Comparison of ENCODE assay signal across 8 cellular contexts in genomic region chr6:165987483-165988305, GRCh38.
DNase-seq lines count a peak whose midpoint lies in the region; ATAC-seq and TF ChIP-seq lines count a peak whose summit lies in the region.

No MANE protein-coding gene starts in this region.

- no peaks in the 10 kb centered on the region for H3K36me3 Mint-ChIP-seq in activated CD8-positive, alpha-beta T cell treated with anti-CD3 and anti-CD28 coated beads, Interleukin-2, amount 10 ng/mL, durations not matched to agents 7 days and 5 days (ENCODE audit: low read depth)
- H3K36me3 Mint-ChIP-seq in activated CD8-positive, alpha-beta T cell treated with anti-CD3 and anti-CD28 coated beads for 36 hours (ENCODE audit: low read depth), result no peaks in the 10 kb centered on the region
- H3K36me3 Mint-ChIP-seq in immature natural killer cell, result no peaks in the 10 kb centered on the region

- H3K4me1 ChIP-seq in lower lobe of right lung, result no peaks in the 10 kb centered on the region
- H3K4me1 ChIP-seq in transverse colon, result peaks cover 0 to 18% (median 6%) of the 10 kb centered on the region in 4 donors

- H3K4me1 Mint-ChIP-seq in activated CD8-positive, alpha-beta T cell treated with anti-CD3 and anti-CD28 coated beads, Interleukin-2, amount 10 ng/mL, durations not matched to agents 7 days and 5 days (ENCODE audit: low read depth), result peaks cover 13% of the 10 kb centered on the region
- H3K4me1 Mint-ChIP-seq in activated CD8-positive, alpha-beta T cell treated with anti-CD3 and anti-CD28 coated beads for 36 hours (ENCODE audit: low read depth), result peaks cover 13% of the 10 kb centered on the region
- H3K4me1 Mint-ChIP-seq in immature natural killer cell, result peaks cover 0 to 8% of the 10 kb centered on the region in 2 donors

- no peak overlapping the region for H3K27ac Mint-ChIP-seq in activated CD8-positive, alpha-beta T cell treated with anti-CD3 and anti-CD28 coated beads, Interleukin-2, amount 10 ng/mL, durations not matched to agents 7 days and 5 days
- no peak overlapping the region for H3K27ac Mint-ChIP-seq in activated CD8-positive, alpha-beta T cell treated with anti-CD3 and anti-CD28 coated beads for 36 hours
- no peak overlapping the region for H3K27ac Mint-ChIP-seq in immature natural killer cell

- H3K9me3 Mint-ChIP-seq in activated CD8-positive, alpha-beta T cell treated with anti-CD3 and anti-CD28 coated beads, Interleukin-2, amount 10 ng/mL, durations not matched to agents 7 days and 5 days (ENCODE audit: insufficient read depth), result no peaks in the 10 kb centered on the region
- H3K9me3 Mint-ChIP-seq in activated CD8-positive, alpha-beta T cell treated with anti-CD3 and anti-CD28 coated beads for 36 hours, result no peaks in the 10 kb centered on the region
- peaks cover 0 to 1% (median 0%) of the 10 kb centered on the region in 6 donors for H3K9me3 Mint-ChIP-seq in immature natural killer cell

- intact Hi-C loops in activated CD8-positive, alpha-beta T cell treated with anti-CD3 and anti-CD28 coated beads for 36 hours (cut with micrococcal nuclease), result no loop called here
- intact Hi-C loops in lower lobe of right lung (cut with DNase I) (no loop called here), transverse colon (cut with DNase I; ENCODE audit: low total_unique reads) (no loop called here)

- TF ChIP-seq POLR2A in transverse colon (IDR thresholded peaks at IDR 0.05), result no peak

- TF ChIP-seq EP300 in transverse colon (IDR thresholded peaks at IDR 0.05; ENCODE audit: low read depth), result peak; percentile 98

- 0 to 3% methylated on average over 4 to 44 of the region's 51 CpGs for WGBS in transverse colon (ENCODE audit: low coverage in 1 of 2), 2 donors

- H3K27me3 Mint-ChIP-seq in activated CD8-positive, alpha-beta T cell treated with anti-CD3 and anti-CD28 coated beads, Interleukin-2, amount 10 ng/mL, durations not matched to agents 7 days and 5 days (ENCODE audit: low read depth), result peaks cover 65% of the 10 kb centered on the region
- peaks cover 47% of the 10 kb centered on the region for H3K27me3 Mint-ChIP-seq in activated CD8-positive, alpha-beta T cell treated with anti-CD3 and anti-CD28 coated beads for 36 hours
- peaks cover 8 to 18% (median 11%) of the 10 kb centered on the region in 3 donors for H3K27me3 Mint-ChIP-seq in immature natural killer cell (ENCODE audit: low read depth in 3 of 3)

- H3K36me3 ChIP-seq in lower lobe of right lung, result no peaks in the 10 kb centered on the region
- H3K36me3 ChIP-seq in transverse colon, result no peaks in the 10 kb centered on the region

- no peak for TF ChIP-seq CTCF in activated CD8-positive, alpha-beta T cell treated with anti-CD3 and anti-CD28 coated beads for 36 hours (IDR thresholded peaks at IDR 0.05)
- TF ChIP-seq CTCF in coronary artery (IDR thresholded peaks at IDR 0.05), result no peak
- no peak for TF ChIP-seq CTCF in lower lobe of right lung (IDR thresholded peaks at IDR 0.05)
- no peak for TF ChIP-seq CTCF in transverse colon (IDR thresholded peaks at IDR 0.05)

- H3K27me3 ChIP-seq in lower lobe of right lung (ENCODE audit: low read depth), result peaks cover 30% of the 10 kb centered on the region
- peaks cover 29% of the 10 kb centered on the region for H3K27me3 ChIP-seq in transverse colon

- POLR2A ChIA-PET in activated CD8-positive, alpha-beta T cell treated with anti-CD3 and anti-CD28 coated beads, Interleukin-2, amount 10 ng/mL, durations not matched to agents 7 days and 5 days (lab: Charles Lee), result no interaction called here
- POLR2A ChIA-PET in activated CD8-positive, alpha-beta T cell treated with anti-CD3 and anti-CD28 coated beads for 36 hours (lab: Charles Lee), result no interaction called here

- in situ Hi-C loops in transverse colon (cut with MboI; ENCODE audit: low pct_ligation_motif_present in 1 of 4, low pct_unique_long_range_greater_than_20kb in 1 of 4, low sequenced_read_pairs in 3 of 4), result no loop called here

- DNase-seq in activated CD8-positive, alpha-beta T cell treated with anti-CD3 and anti-CD28 coated beads, Interleukin-2, amount 10 ng/mL, durations not matched to agents 7 days and 5 days, result no peak
- DNase-seq in activated CD8-positive, alpha-beta T cell treated with anti-CD3 and anti-CD28 coated beads for 36 hours, result no peak
- peak; percentile 89 for DNase-seq in coronary artery (ENCODE audit: low spot score)
- no peak for DNase-seq in lower lobe of right lung
- DNase-seq in transverse colon, result peak; percentile 71
- no peak for DNase-seq in activated CD4-positive, CD25-positive, alpha-beta regulatory T cell treated with anti-CD3 and anti-CD28 coated beads, Interleukin-2, amount 50 U/mL, for 72 hours
- DNase-seq in immature natural killer cell, result no peak

- no peak for ATAC-seq in activated CD8-positive, alpha-beta T cell treated with anti-CD3 and anti-CD28 coated beads, Interleukin-2, amount 10 ng/mL, durations not matched to agents 7 days and 5 days
- ATAC-seq in activated CD8-positive, alpha-beta T cell treated with anti-CD3 and anti-CD28 coated beads for 36 hours, result no peak
- ATAC-seq in lower lobe of right lung (peak; percentile 42 to 49), GM21367 (IDR thresholded peaks at IDR 0.05; ENCODE audit: unreplicated experiment) (no peak)

- CTCF ChIA-PET in activated CD8-positive, alpha-beta T cell treated with anti-CD3 and anti-CD28 coated beads, Interleukin-2, amount 10 ng/mL, durations not matched to agents 7 days and 5 days (lab: Charles Lee), result no interaction called here
- CTCF ChIA-PET in activated CD8-positive, alpha-beta T cell treated with anti-CD3 and anti-CD28 coated beads for 36 hours (lab: Charles Lee), result no interaction called here

- peak overlapping the region; percentile 9 for H3K4me3 Mint-ChIP-seq in activated CD8-positive, alpha-beta T cell treated with anti-CD3 and anti-CD28 coated beads, Interleukin-2, amount 10 ng/mL, durations not matched to agents 7 days and 5 days
- H3K4me3 Mint-ChIP-seq in activated CD8-positive, alpha-beta T cell treated with anti-CD3 and anti-CD28 coated beads for 36 hours, result no peak overlapping the region
- no peak overlapping the region for H3K4me3 Mint-ChIP-seq in immature natural killer cell

- H3K4me3 ChIP-seq in coronary artery, result peak overlapping the region; percentile 78
- H3K4me3 ChIP-seq in lower lobe of right lung, result peak overlapping the region; percentile 29
- H3K4me3 ChIP-seq in transverse colon, result peak overlapping the region; percentile 20 to 46 (median 34)

- H3K27ac ChIP-seq in coronary artery (no peak overlapping the region), lower lobe of right lung (no peak overlapping the region), transverse colon (peak overlapping the region; percentile 66 to 82 (median 70))

- H3K9me3 ChIP-seq in lower lobe of right lung, result no peaks in the 10 kb centered on the region
- H3K9me3 ChIP-seq in transverse colon, result no peaks in the 10 kb centered on the region

Comparison
In these comparisons a context has a peak if more than half of its experiments do, and no peak if none do; other contexts are left out.
1. ATAC-seq: peak in lower lobe of right lung (2 of 2); none in activated CD8-positive, alpha-beta T cell treated with anti-CD3 and anti-CD28 coated beads, Interleukin-2, amount 10 ng/mL, durations not matched to agents 7 days and 5 days (single experiment), activated CD8-positive, alpha-beta T cell treated with anti-CD3 and anti-CD28 coated beads for 36 hours (single experiment) and GM21367 (single experiment).
2. DNase-seq: peak in coronary artery (single experiment) and transverse colon (single experiment); none in activated CD8-positive, alpha-beta T cell treated with anti-CD3 and anti-CD28 coated beads, Interleukin-2, amount 10 ng/mL, durations not matched to agents 7 days and 5 days (single experiment), activated CD8-positive, alpha-beta T cell treated with anti-CD3 and anti-CD28 coated beads for 36 hours (single experiment), lower lobe of right lung (single experiment), activated CD4-positive, CD25-positive, alpha-beta regulatory T cell treated with anti-CD3 and anti-CD28 coated beads, Interleukin-2, amount 50 U/mL, for 72 hours (single experiment) and immature natural killer cell (0 of 3).
3. H3K27ac ChIP-seq: peak in transverse colon (4 of 4); none in coronary artery (0 of 2) and lower lobe of right lung (single experiment).
4. Peak in every context shown above with its lines, with median percentiles within 50 percentile points of each other: H3K4me3 ChIP-seq.